8 cellular contexts compared by ENCODE assay signal in the genomic region with DNA sequence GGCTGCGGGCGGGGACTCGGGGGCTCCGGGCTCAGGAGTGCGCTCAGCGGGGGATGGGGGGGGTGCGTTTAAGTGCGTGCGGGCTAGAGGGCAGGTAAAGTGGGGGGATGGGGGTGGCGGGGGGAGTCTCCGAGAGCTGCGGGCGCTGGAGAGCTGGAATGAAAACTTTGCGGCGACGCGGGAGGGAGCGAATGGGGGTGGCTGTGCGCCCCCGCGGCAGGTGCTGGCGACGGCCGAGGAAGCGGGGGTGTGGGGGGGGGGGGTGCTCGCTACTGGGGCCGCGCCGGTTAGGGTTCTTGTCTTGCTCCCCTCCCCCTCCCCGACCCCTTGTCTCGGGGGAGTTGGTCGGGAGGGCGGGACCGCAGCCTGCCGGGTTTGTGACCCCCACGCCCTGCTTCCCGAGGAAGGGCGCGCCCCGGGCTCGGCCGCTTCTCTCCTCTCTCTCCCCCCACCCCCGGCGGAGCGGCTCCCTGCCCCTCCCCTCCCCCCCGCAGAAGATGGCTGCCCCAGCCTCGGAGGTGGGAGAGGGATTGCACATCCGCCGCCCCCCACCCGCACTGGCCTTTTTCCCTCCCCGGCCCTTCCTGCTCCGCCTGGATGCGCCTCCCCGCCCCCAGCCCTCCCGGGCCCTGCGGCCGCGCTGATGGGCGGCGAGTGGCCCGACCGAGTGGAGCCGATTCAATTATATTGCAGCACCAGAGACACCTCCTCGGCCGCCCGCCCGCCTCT. TPM values are rescaled to one million over a fixed set of nuclear protein-coding genes. Genes with fewer than 3 reads are reported as not detected.
DNase-seq lines count a peak whose midpoint lies in the region; TF ChIP-seq lines count a peak whose summit lies in the region.

No MANE protein-coding gene starts in this region.

- TF ChIP-seq CTCF in BJ (IDR thresholded peaks at IDR 0.05; ENCODE audit: insufficient read depth, low read depth, low read length): no peak
- TF ChIP-seq CTCF in HEK293 (tag by site-specific recombination; IDR thresholded peaks at IDR 0.05): no peak
- no peak for TF ChIP-seq CTCF in breast epithelium (IDR thresholded peaks at IDR 0.05)
- TF ChIP-seq CTCF in thyroid gland (IDR thresholded peaks at IDR 0.05): no peak

- DNase-seq in BJ (ENCODE audit: low read depth) (no peak), OCI-M1 (lab: John Stamatoyannopoulos, UW) (peak; percentile 85), breast epithelium (ENCODE audit: low spot score in 2 of 2) (peak; percentile 45 to 70), left kidney (ENCODE audit: low read depth, low spot score) (peak; percentile 95), thyroid gland (peak; percentile 80 to 83), OCI-M2 (lab: John Stamatoyannopoulos, UW; ENCODE audit: unreplicated experiment) (no peak), GM19238 (ENCODE audit: insufficient read length, low spot score) (no peak)

- no peaks in the 10 kb centered on the region for H3K27me3 ChIP-seq in BJ (ENCODE audit: control insufficient read depth, insufficient read depth, low read length)
- H3K27me3 ChIP-seq in breast epithelium: no peaks in the 10 kb centered on the region
- H3K27me3 ChIP-seq in thyroid gland: no peaks in the 10 kb centered on the region

- TF ChIP-seq POLR2A in breast epithelium (IDR thresholded peaks at IDR 0.05) (no peak), thyroid gland (IDR thresholded peaks at IDR 0.05) (peak in 1 of 2 donors; percentile 30)

- H3K4me1 ChIP-seq in HEK293 (ENCODE audit: control insufficient read depth, insufficient read depth, low read length): peaks cover 8% of the 10 kb centered on the region; the same call in 1 of the 2 replicates
- H3K4me1 ChIP-seq in breast epithelium: peaks cover 27 to 30% of the 10 kb centered on the region in 2 donors
- H3K4me1 ChIP-seq in thyroid gland: peaks cover 65 to 71% of the 10 kb centered on the region in 2 donors

- H3K4me3 ChIP-seq in BJ (ENCODE audit: low read depth, low read length): peak overlapping the region; percentile 55
- H3K4me3 ChIP-seq in HEK293 (ENCODE audit: low read depth, low read length): peak overlapping the region; percentile 69
- H3K4me3 ChIP-seq in breast epithelium: peak overlapping the region; percentile 56 to 79 (median 70)
- H3K4me3 ChIP-seq in thyroid gland (replicated peaks in 1 of 3): peak overlapping the region; percentile 65 to 71 (median 66)

- 0 to 1% methylated on average over 13 to 14 of the region's 67 CpGs for WGBS in thyroid gland, 2 donors

- POLR2A ChIA-PET in BJ (lab: Charles Lee): no interaction called here
- POLR2A ChIA-PET in HEK293 (lab: Yijun Ruan, JAX): interaction anchor here (0.6 to 5.2 kb wide), 9 partner anchors 40 to 487 kb away, joined by 3 to 37 read pairs (median 5); no protein-coding TSS in a partner anchor

- H3K36me3 ChIP-seq in BJ (ENCODE audit: control insufficient read depth, insufficient read depth, low read length) (peaks cover 3% of the 10 kb centered on the region; the same call in 1 of the 2 replicates), HEK293 (ENCODE audit: control insufficient read depth in 2 of 2, insufficient read depth in 1 of 2, low read length in 2 of 2) (peaks cover 0 to 17% of the 10 kb centered on the region in 2 experiments; a peak in 2 of 3 replicates), breast epithelium (no peaks in the 10 kb centered on the region), thyroid gland (no peaks in the 10 kb centered on the region)

- intact Hi-C loops in breast epithelium (cut with DNase I; ENCODE audit: low total_unique reads) (loop anchor here (10.0 kb wide), 1 partner anchor 59 kb away; no protein-coding TSS in a partner anchor), thyroid gland (cut with DNase I) (loop anchor here (5.0 kb wide), 1 partner anchor 51 kb away; no protein-coding TSS in a partner anchor)

- CTCF ChIA-PET in BJ (lab: Yijun Ruan, JAX): interaction anchor here (0.7 to 1.8 kb wide), 4 partner anchors 59 to 499 kb away, joined by 3 to 6 read pairs (median 4); no protein-coding TSS in a partner anchor
- CTCF ChIA-PET in HEK293 (lab: Yijun Ruan, JAX): interaction anchor here (0.6 to 1.0 kb wide), 3 partner anchors 57 to 125 kb away, joined by 3 to 4 read pairs (median 3); no protein-coding TSS in a partner anchor

- no peaks in the 10 kb centered on the region for H3K9me3 ChIP-seq in HEK293 (ENCODE audit: control insufficient read depth, insufficient read depth, low read depth, low read length)
- no peaks in the 10 kb centered on the region for H3K9me3 ChIP-seq in breast epithelium
- no peaks in the 10 kb centered on the region for H3K9me3 ChIP-seq in thyroid gland

- H3K27ac ChIP-seq in HEK293 (ENCODE audit: extremely low read depth, low read depth, low read length) (peak overlapping the region; percentile 99), breast epithelium (peak overlapping the region; percentile 98 to 99), thyroid gland (peak overlapping the region; percentile 90 to 96 (median 95))

TF ChIP-seq in HEK293, 187 proteins besides CTCF, POLR2A, EP300 and RAD21 (continues in another document):
- peak; percentile 66 for TF ChIP-seq SP3 (tag by site-specific recombination; IDR thresholded peaks at IDR 0.05)
- no peak for TF ChIP-seq ZNF121 (tag by site-specific recombination; IDR thresholded peaks at IDR 0.05)
- no peak for TF ChIP-seq ZNF184 (tag by site-specific recombination; IDR thresholded peaks at IDR 0.05)
- TF ChIP-seq ZNF626 (tag by site-specific recombination; IDR thresholded peaks at IDR 0.05): no peak
- TF ChIP-seq, protein P1, sequence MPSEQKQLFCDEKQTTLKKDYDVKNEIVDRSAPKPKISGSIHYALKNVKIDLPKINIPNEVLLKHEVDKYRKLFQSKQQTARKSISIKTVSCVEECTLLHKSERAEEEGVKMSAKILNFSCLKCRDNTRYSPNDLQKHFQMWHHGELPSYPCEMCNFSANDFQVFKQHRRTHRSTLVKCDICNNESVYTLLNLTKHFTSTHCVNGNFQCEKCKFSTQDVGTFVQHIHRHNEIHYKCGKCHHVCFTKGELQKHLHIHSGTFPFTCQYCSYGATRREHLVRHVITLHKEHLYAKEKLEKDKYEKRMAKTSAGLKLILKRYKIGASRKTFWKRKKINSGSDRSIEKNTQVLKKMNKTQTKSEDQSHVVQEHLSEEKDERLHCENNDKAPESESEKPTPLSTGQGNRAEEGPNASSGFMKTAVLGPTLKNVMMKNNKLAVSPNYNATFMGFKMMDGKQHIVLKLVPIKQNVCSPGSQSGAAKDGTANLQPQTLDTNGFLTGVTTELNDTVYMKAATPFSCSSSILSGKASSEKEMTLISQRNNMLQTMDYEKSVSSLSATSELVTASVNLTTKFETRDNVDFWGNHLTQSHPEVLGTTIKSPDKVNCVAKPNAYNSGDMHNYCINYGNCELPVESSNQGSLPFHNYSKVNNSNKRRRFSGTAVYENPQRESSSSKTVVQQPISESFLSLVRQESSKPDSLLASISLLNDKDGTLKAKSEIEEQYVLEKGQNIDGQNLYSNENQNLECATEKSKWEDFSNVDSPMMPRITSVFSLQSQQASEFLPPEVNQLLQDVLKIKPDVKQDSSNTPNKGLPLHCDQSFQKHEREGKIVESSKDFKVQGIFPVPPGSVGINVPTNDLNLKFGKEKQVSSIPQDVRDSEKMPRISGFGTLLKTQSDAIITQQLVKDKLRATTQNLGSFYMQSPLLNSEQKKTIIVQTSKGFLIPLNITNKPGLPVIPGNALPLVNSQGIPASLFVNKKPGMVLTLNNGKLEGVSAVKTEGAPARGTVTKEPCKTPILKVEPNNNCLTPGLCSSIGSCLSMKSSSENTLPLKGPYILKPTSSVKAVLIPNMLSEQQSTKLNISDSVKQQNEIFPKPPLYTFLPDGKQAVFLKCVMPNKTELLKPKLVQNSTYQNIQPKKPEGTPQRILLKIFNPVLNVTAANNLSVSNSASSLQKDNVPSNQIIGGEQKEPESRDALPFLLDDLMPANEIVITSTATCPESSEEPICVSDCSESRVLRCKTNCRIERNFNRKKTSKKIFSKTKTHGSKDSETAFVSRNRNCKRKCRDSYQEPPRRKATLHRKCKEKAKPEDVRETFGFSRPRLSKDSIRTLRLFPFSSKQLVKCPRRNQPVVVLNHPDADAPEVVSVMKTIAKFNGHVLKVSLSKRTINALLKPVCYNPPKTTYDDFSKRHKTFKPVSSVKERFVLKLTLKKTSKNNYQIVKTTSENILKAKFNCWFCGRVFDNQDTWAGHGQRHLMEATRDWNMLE (tag by site-specific recombination; conservative IDR thresholded peaks at IDR 0.05; ENCODE audit: low read depth): no peak
- no peak for TF ChIP-seq ZNF473 (tag by site-specific recombination; IDR thresholded peaks at IDR 0.05)
- TF ChIP-seq, protein P2, sequence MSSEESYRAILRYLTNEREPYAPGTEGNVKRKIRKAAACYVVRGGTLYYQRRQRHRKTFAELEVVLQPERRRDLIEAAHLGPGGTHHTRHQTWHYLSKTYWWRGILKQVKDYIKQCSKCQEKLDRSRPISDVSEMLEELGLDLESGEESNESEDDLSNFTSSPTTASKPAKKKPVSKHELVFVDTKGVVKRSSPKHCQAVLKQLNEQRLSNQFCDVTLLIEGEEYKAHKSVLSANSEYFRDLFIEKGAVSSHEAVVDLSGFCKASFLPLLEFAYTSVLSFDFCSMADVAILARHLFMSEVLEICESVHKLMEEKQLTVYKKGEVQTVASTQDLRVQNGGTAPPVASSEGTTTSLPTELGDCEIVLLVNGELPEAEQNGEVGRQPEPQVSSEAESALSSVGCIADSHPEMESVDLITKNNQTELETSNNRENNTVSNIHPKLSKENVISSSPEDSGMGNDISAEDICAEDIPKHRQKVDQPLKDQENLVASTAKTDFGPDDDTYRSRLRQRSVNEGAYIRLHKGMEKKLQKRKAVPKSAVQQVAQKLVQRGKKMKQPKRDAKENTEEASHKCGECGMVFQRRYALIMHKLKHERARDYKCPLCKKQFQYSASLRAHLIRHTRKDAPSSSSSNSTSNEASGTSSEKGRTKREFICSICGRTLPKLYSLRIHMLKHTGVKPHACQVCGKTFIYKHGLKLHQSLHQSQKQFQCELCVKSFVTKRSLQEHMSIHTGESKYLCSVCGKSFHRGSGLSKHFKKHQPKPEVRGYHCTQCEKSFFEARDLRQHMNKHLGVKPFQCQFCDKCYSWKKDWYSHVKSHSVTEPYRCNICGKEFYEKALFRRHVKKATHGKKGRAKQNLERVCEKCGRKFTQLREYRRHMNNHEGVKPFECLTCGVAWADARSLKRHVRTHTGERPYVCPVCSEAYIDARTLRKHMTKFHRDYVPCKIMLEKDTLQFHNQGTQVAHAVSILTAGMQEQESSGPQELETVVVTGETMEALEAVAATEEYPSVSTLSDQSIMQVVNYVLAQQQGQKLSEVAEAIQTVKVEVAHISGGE (tag by site-specific recombination; conservative IDR thresholded peaks at IDR 0.05; ENCODE audit: low read depth): peak; percentile 53
- TF ChIP-seq KLF1 (tag by site-specific recombination; IDR thresholded peaks at IDR 0.05): peak; percentile 85
- no peak for TF ChIP-seq ZNF138 (tag by site-specific recombination; IDR thresholded peaks at IDR 0.05; ENCODE audit: borderline replicate concordance)
- peak; percentile 65 for TF ChIP-seq SP2 (tag by site-specific recombination; IDR thresholded peaks at IDR 0.05)

RNA-seq across cellular contexts. Expression of a gene that starts 0.7 kb away (rescaled TPM):
- polyA plus RNA-seq in BJ (2011; rRNA removed): 14.8 and 16.2 TPM in 2 replicates
- polyA minus RNA-seq in BJ (2011; rRNA and poly(A)+ RNA removed): 14.0 and 19.3 TPM in 2 replicates
- total RNA-seq in breast epithelium: 100 to 1,000 TPM in 1 of 3 donors, 10 to 100 TPM in 2; 52.3 to 105 (median 60.7) TPM
- total RNA-seq in thyroid gland: 100 to 1,000 TPM in 1 of 4 donors, 10 to 100 TPM in 3; 54.2 to 155 (median 71.9) TPM

Comparison
In these comparisons a context has a peak if more than half of its experiments do, and no peak if none do; other contexts are left out.
1. DNase-seq: peak in OCI-M1 (single experiment), breast epithelium (2 of 2), left kidney (single experiment) and thyroid gland (2 of 2); none in BJ (single experiment), OCI-M2 (single experiment) and GM19238 (single experiment).
2. Peak in every context shown above with its lines, with median percentiles within 50 percentile points of each other: H3K4me3 ChIP-seq and H3K27ac ChIP-seq.